ENCODE assay signal across 35 cellular contexts in genomic region chr19:32251634-32252332, GRCh38.
"Had no signal": no experiment of that assay in that cellular context is flagged by ENCODE, and none has a peak within 500 bp of the region (broad histone marks: within the 10 kb centered on the region; RNA-seq: fewer than 3 reads in every experiment).

No MANE protein-coding gene starts in this region.

- H3K27me3 ChIP-seq: body of pancreas, brain microvascular endothelial cell had no signal

- H3K27me3 Mint-ChIP-seq: activated CD4-positive, alpha-beta memory T cell treated with anti-CD3 and anti-CD28 coated beads, Interleukin-2, amount 10 ng/mL, durations not matched to agents 7 days and 5 days; activated naive CD8-positive, alpha-beta T cell treated with anti-CD3 and anti-CD28 coated beads for 36 hours had no signal

- H3K4me1 Mint-ChIP-seq: activated CD4-positive, alpha-beta memory T cell treated with anti-CD3 and anti-CD28 coated beads, Interleukin-2, amount 10 ng/mL, durations not matched to agents 7 days and 5 days; activated CD4-positive, alpha-beta T cell treated with anti-CD3 and anti-CD28 coated beads for 36 hours; activated CD4-positive, alpha-beta T cell treated with anti-CD3 and anti-CD28 coated beads, Interleukin-2, amount 10 ng/mL, durations not matched to agents 7 days and 5 days; activated naive CD8-positive, alpha-beta T cell treated with anti-CD3 and anti-CD28 coated beads for 36 hours; WTC11 had no signal

- H3K27ac Mint-ChIP-seq: activated CD4-positive, alpha-beta memory T cell treated with anti-CD3 and anti-CD28 coated beads, Interleukin-2, amount 10 ng/mL, durations not matched to agents 7 days and 5 days; activated CD4-positive, alpha-beta T cell treated with anti-CD3 and anti-CD28 coated beads for 36 hours; activated CD4-positive, alpha-beta T cell treated with anti-CD3 and anti-CD28 coated beads, Interleukin-2, amount 10 ng/mL, durations not matched to agents 7 days and 5 days; activated CD8-positive, alpha-beta T cell treated with anti-CD3 and anti-CD28 coated beads, Interleukin-2, amount 10 ng/mL, durations not matched to agents 7 days and 5 days; activated naive CD4-positive, alpha-beta T cell treated with anti-CD3 and anti-CD28 coated beads for 36 hours; activated naive CD4-positive, alpha-beta T cell treated with anti-CD3 and anti-CD28 coated beads, Interleukin-2, amount 50 U/mL, for 72 hours; activated naive CD8-positive, alpha-beta T cell treated with anti-CD3 and anti-CD28 coated beads for 36 hours; activated T-cell treated with anti-CD3 and anti-CD28 coated beads, Interleukin-2, amount 50 U/mL, for 24 hours; activated T-helper 2 cell treated with anti-CD3 and anti-CD28 coated beads, Interferon-gamma antibody, Interleukin-2, Interleukin-4, amounts not matched to agents 10 μg/mL and 5 μg/mL and 100 μg/mL, durations not matched to agents 14 hours and 24 hours and 36 hours; T-helper 1 cell treated with Interleukin-12 subunit alpha and Interleukin-12 subunit beta and Interleukin-4 antibody, amounts not matched to agents 30 μg/mL and 1 μg/mL, for 36 hours; T-helper 2 cell treated with Interferon-gamma antibody and Interleukin-4, amounts not matched to agents 5 μg/mL and 100 μg/mL, for 36 hours; WTC11 had no signal

- H3K9me3 ChIP-seq: adrenal gland, body of pancreas, breast epithelium had no signal

- H3K36me3 Mint-ChIP-seq: activated naive CD4-positive, alpha-beta T cell treated with anti-CD3 and anti-CD28 coated beads, Interleukin-2, amount 50 U/mL, for 72 hours; activated naive CD8-positive, alpha-beta T cell treated with anti-CD3 and anti-CD28 coated beads for 36 hours; WTC11 had no signal

- FAIRE-seq: astrocyte, TTC549 had no signal

- DNase-seq: activated CD4-positive, alpha-beta memory T cell treated with anti-CD3 and anti-CD28 coated beads, Interleukin-2, amount 10 ng/mL, durations not matched to agents 7 days and 5 days; activated CD4-positive, alpha-beta T cell treated with anti-CD3 and anti-CD28 coated beads for 1 hour; activated CD4-positive, alpha-beta T cell treated with anti-CD3 and anti-CD28 coated beads for 36 hours; activated CD4-positive, alpha-beta T cell treated with anti-CD3 and anti-CD28 coated beads for 48 hours; activated CD4-positive, alpha-beta T cell treated with anti-CD3 and anti-CD28 coated beads, Interleukin-2, amount 10 ng/mL, durations not matched to agents 7 days and 5 days; activated CD4-positive, alpha-beta T cell treated with anti-CD3 and anti-CD28 coated beads, Interleukin-2, amount 50 U/mL, for 48 hours; activated CD4-positive, CD25-positive, alpha-beta regulatory T cell; activated CD8-positive, alpha-beta memory T cell treated with anti-CD3 and anti-CD28 coated beads, Interleukin-2, amount 50 U/mL, for 48 hours; activated CD8-positive, alpha-beta T cell treated with anti-CD3 and anti-CD28 coated beads, Interleukin-2, amount 10 ng/mL, durations not matched to agents 7 days and 5 days; activated effector memory CD4-positive, alpha-beta T cell treated with Interleukin-2 at 50 U/mL for 16 hours; activated gamma-delta T cell; activated naive CD4-positive, alpha-beta T cell treated with anti-CD3 and anti-CD28 coated beads for 36 hours; activated naive CD4-positive, alpha-beta T cell treated with anti-CD3 and anti-CD28 coated beads, Interleukin-2, amount 50 U/mL, for 16 hours; activated naive CD8-positive, alpha-beta T cell treated with anti-CD3 and anti-CD28 coated beads for 36 hours; activated T-cell treated with anti-CD3 and anti-CD28 coated beads, Interleukin-2, amount 50 U/mL, for 24 hours; activated T-cell treated with anti-CD3 and anti-CD28 coated beads, Interleukin-2, amount 50 U/mL, for 48 hours; adrenal gland; amniotic stem cell; aorta; body of pancreas; brain microvascular endothelial cell; central memory CD4-positive, alpha-beta T cell; T-helper 1 cell; T-helper 2 cell; T-helper 9 cell; WERI-Rb-1 had no signal

- H3K27ac ChIP-seq: adrenal gland, body of pancreas, brain microvascular endothelial cell, breast epithelium, WERI-Rb-1 had no signal

- ATAC-seq: activated CD4-positive, alpha-beta T cell treated with anti-CD3 and anti-CD28 coated beads for 36 hours; activated CD4-positive, CD25-positive, alpha-beta regulatory T cell treated with anti-CD3 and anti-CD28 coated beads, Interleukin-2, amount 50 U/mL, for 24 hours; activated CD8-positive, alpha-beta T cell treated with anti-CD3 and anti-CD28 coated beads, Interleukin-2, amount 10 ng/mL, durations not matched to agents 7 days and 5 days; activated naive CD4-positive, alpha-beta T cell treated with anti-CD3 and anti-CD28 coated beads, Interleukin-2, amount 50 U/mL, for 72 hours; body of pancreas; WTC11 had no signal

- H3K9me3 Mint-ChIP-seq: activated CD4-positive, alpha-beta memory T cell treated with anti-CD3 and anti-CD28 coated beads, Interleukin-2, amount 10 ng/mL, durations not matched to agents 7 days and 5 days; activated CD4-positive, alpha-beta T cell treated with anti-CD3 and anti-CD28 coated beads, Interleukin-2, amount 10 ng/mL, durations not matched to agents 7 days and 5 days; activated naive CD4-positive, alpha-beta T cell treated with anti-CD3 and anti-CD28 coated beads for 36 hours; activated naive CD4-positive, alpha-beta T cell treated with anti-CD3 and anti-CD28 coated beads, Interleukin-2, amount 50 U/mL, for 72 hours; activated naive CD8-positive, alpha-beta T cell treated with anti-CD3 and anti-CD28 coated beads for 36 hours; activated T-cell treated with anti-CD3 and anti-CD28 coated beads, Interleukin-2, amount 50 U/mL, for 24 hours; activated T-helper 2 cell treated with anti-CD3 and anti-CD28 coated beads, Interferon-gamma antibody, Interleukin-2, Interleukin-4, amounts not matched to agents 10 μg/mL and 5 μg/mL and 100 μg/mL, durations not matched to agents 14 hours and 24 hours and 36 hours; T-helper 1 cell treated with Interleukin-12 subunit alpha and Interleukin-12 subunit beta and Interleukin-4 antibody, amounts not matched to agents 30 μg/mL and 1 μg/mL, for 36 hours; T-helper 2 cell treated with Interferon-gamma antibody and Interleukin-4, amounts not matched to agents 5 μg/mL and 100 μg/mL, for 36 hours; WTC11 had no signal

- H3K4me3 ChIP-seq: adrenal gland, body of pancreas, breast epithelium had no signal

- H3K4me3 Mint-ChIP-seq: activated CD4-positive, alpha-beta memory T cell treated with anti-CD3 and anti-CD28 coated beads, Interleukin-2, amount 10 ng/mL, durations not matched to agents 7 days and 5 days; activated CD4-positive, alpha-beta T cell treated with anti-CD3 and anti-CD28 coated beads for 36 hours; activated CD4-positive, alpha-beta T cell treated with anti-CD3 and anti-CD28 coated beads, Interleukin-2, amount 10 ng/mL, durations not matched to agents 7 days and 5 days; activated CD8-positive, alpha-beta T cell treated with anti-CD3 and anti-CD28 coated beads, Interleukin-2, amount 10 ng/mL, durations not matched to agents 7 days and 5 days; activated naive CD4-positive, alpha-beta T cell treated with anti-CD3 and anti-CD28 coated beads for 36 hours; activated naive CD8-positive, alpha-beta T cell treated with anti-CD3 and anti-CD28 coated beads for 36 hours; activated T-cell treated with anti-CD3 and anti-CD28 coated beads, Interleukin-2, amount 50 U/mL, for 24 hours; T-helper 1 cell treated with Interleukin-12 subunit alpha and Interleukin-12 subunit beta and Interleukin-4 antibody, amounts not matched to agents 30 μg/mL and 1 μg/mL, for 36 hours; T-helper 2 cell treated with Interferon-gamma antibody and Interleukin-4, amounts not matched to agents 5 μg/mL and 100 μg/mL, for 36 hours; WTC11 had no signal

- H3K4me1 ChIP-seq: adrenal gland, body of pancreas, breast epithelium had no signal

- H3K36me3 ChIP-seq: adrenal gland, brain microvascular endothelial cell, breast epithelium, WERI-Rb-1 had no signal
